Comparison of ENCODE assay signal across 16 cellular contexts in the genomic region with DNA sequence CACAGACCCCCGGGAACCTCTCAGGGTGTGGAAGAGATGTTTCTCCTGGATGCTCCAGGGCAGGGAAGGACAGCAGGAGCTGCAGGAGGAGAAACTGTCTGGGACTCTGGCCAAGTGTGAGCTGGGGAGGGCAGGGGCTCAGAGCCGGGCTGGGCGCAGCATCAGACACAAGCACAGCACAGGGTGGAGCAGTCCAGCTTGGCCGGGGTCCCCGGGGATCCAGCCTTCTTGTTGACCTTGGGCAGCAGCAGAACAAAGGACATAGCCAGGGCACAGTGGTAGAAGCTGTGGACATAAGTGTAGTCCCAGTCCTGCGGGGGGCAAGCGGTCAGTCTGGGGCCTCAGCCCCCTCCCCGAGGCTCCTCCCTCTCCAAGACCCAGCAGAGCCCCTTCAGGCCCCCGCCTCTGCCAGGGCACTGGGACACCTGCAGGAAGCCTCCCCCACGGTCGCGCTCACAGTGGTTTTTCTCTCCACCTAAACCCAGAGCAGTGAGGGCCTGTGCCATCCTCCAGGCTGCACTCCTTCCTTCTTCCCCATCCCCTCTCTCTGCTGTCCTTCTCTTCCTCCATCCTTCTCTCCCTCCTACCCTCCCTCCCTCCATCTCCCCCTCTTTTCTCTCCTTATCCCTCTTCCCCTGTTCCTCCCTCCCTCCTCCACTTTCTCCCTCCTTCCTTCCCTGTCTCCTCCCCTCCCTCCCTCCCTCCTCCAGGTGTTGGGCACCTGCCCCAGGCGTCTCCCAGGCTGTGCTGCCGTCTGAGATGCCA. TPM values are rescaled to one million over a fixed set of nuclear protein-coding genes. Genes with fewer than 3 reads are reported as not detected.
DNase-seq lines count a peak whose midpoint lies in the region; ATAC-seq and TF ChIP-seq lines count a peak whose summit lies in the region.
"Had no signal": no experiment of that assay in that cellular context is flagged by ENCODE, and none has a peak within 500 bp of the region (broad histone marks: within the 10 kb centered on the region; RNA-seq: fewer than 3 reads in every experiment).

No MANE protein-coding gene starts in this region.

- no peaks in the 10 kb centered on the region for H3K9me3 ChIP-seq in Loucy (ENCODE audit: insufficient read depth, low read depth, low read length)
- no peaks in the 10 kb centered on the region for H3K9me3 ChIP-seq in heart left ventricle
- H3K9me3 ChIP-seq: Caco-2, spleen, thoracic aorta had no signal

- no peak for TF ChIP-seq POLR2A in heart left ventricle (IDR thresholded peaks at IDR 0.05)

- TF ChIP-seq CTCF in Loucy (conservative IDR thresholded peaks at IDR 0.05; ENCODE audit: low read length) (no peak), heart left ventricle (IDR thresholded peaks at IDR 0.05) (no peak)

- peaks cover 18% of the 10 kb centered on the region for H3K4me1 ChIP-seq in Loucy (ENCODE audit: insufficient read depth, low read length, poor library complexity, severe bottlenecking)
- peaks cover 0 to 27% (median 15%) of the 10 kb centered on the region in 12 donors for H3K4me1 ChIP-seq in heart left ventricle
- H3K4me1 ChIP-seq: Caco-2 had no signal

- no peaks in the 10 kb centered on the region for H3K9me2 ChIP-seq in Loucy (replicated peaks; ENCODE audit: low read depth, low read length)

- no peaks in the 10 kb centered on the region for H3K36me3 ChIP-seq in Loucy (ENCODE audit: insufficient read depth, low read length)
- H3K36me3 ChIP-seq in heart left ventricle = no peaks in the 10 kb centered on the region
- H3K36me3 ChIP-seq: spleen, thoracic aorta, WERI-Rb-1 had no signal

- no peaks in the 10 kb centered on the region for H4K20me1 ChIP-seq in Loucy (ENCODE audit: insufficient read depth, low read length, poor library complexity, severe bottlenecking)

- H3K4me3 ChIP-seq in Loucy (ENCODE audit: low read length, poor library complexity, severe bottlenecking) (no peak overlapping the region), heart left ventricle (no peak overlapping the region)
- H3K4me3 ChIP-seq: spleen had no signal

- H2AFZ ChIP-seq in Loucy (ENCODE audit: low read length) = no peak overlapping the region

- 35 to 45% (median 40%) methylated on average over 11 to 14 of the region's 14 CpGs for WGBS in heart left ventricle, 4 donors

- no peaks in the 10 kb centered on the region for H3K79me2 ChIP-seq in Loucy (ENCODE audit: insufficient read depth, low read length)

- intact Hi-C loops in heart left ventricle (cut with DNase I) = no loop called here

- no peak overlapping the region for H3K4me2 ChIP-seq in Loucy (ENCODE audit: low read depth, low read length, poor library complexity, severe bottlenecking)

- DNase-seq in NCI-H69 (lab: John Stamatoyannopoulos, UW) (peak; percentile 95), heart left ventricle (peak; percentile 54 to 91 (median 68)), substantia nigra (lab: John Stamatoyannopoulos, UW) (peak in 39 of 49 donors; percentile 13 to 85 (median 57))
- DNase-seq in activated effector memory CD4-positive, alpha-beta T cell treated with Interleukin-2 at 50 U/mL for 16 hours = no peak
- no peak for DNase-seq in stimulated activated CD4-positive, alpha-beta T cell treated with anti-CD3 and anti-CD28 coated beads, Interleukin-2, amount 100 ng/mL, for 24 hours
- DNase-seq: activated T-cell treated with anti-CD3 and anti-CD28 coated beads for 4 hours, Caco-2, NCI-H526 treated with DMSO at 0.1 percent for 48 hours, spleen, WERI-Rb-1 had no signal

- ATAC-seq in heart left ventricle = peak; percentile 53 to 71 (median 64)
- no peak for ATAC-seq in GM19455 (IDR thresholded peaks at IDR 0.05; ENCODE audit: unreplicated experiment)
- ATAC-seq: left lobe of liver had no signal

- H3K27ac ChIP-seq in heart left ventricle = no peak overlapping the region
- peak overlapping the region; percentile 79 for H3K27ac ChIP-seq in substantia nigra (ENCODE audit: low read depth, low read length, poor library complexity, severe bottlenecking)
- H3K27ac ChIP-seq: thoracic aorta, WERI-Rb-1 had no signal

- H3F3A ChIP-seq in Loucy (ENCODE audit: low read depth) = no peaks in the 10 kb centered on the region

- H3K27me3 ChIP-seq in Loucy (ENCODE audit: insufficient read depth, low read length, poor library complexity, severe bottlenecking) (no peaks in the 10 kb centered on the region), heart left ventricle (no peaks in the 10 kb centered on the region)

- H3K9ac ChIP-seq in Loucy (ENCODE audit: low read depth, low read length, poor library complexity, severe bottlenecking) = peak overlapping the region; percentile 27

RNA-seq across cellular contexts. Expression of a gene that starts 10.1 kb away (rescaled TPM):
- total RNA-seq in heart left ventricle = not detected
- polyA plus RNA-seq in heart left ventricle = not detected
- total RNA-seq: Caco-2, left lobe of liver, SK-MEL-5, spleen, thoracic aorta had no signal
- polyA plus RNA-seq: adipose tissue, spleen had no signal

RNA-seq across cellular contexts. Expression of a gene that starts 19.8 kb away (rescaled TPM):
- total RNA-seq in heart left ventricle = 1 to 10 TPM; 2.3 to 5.1 (median 4.2) TPM
- polyA plus RNA-seq in heart left ventricle = 1 to 10 TPM; 2.3 to 3.5 TPM

RNA-seq across cellular contexts. Expression of a gene that starts 35.8 kb away (rescaled TPM):
- total RNA-seq in heart left ventricle = 10 to 100 TPM in 1 of 9 donors, 1 to 10 TPM in 8; 1.8 to 10.4 (median 3.2) TPM
- 1 to 10 TPM; 2.7 to 4.9 TPM for polyA plus RNA-seq in heart left ventricle

RNA-seq across cellular contexts. Expression of a gene that starts 54.9 kb away (rescaled TPM):
- 10 to 100 TPM in 7 of 9 donors, 1 to 10 TPM in 2; 8.0 to 15.3 (median 11.6) TPM for total RNA-seq in heart left ventricle
- polyA plus RNA-seq in heart left ventricle = 10 to 100 TPM; 10.9 to 21.9 TPM

Comparison
In these comparisons a context has a peak if more than half of its experiments do, and no peak if none do; other contexts are left out.
1. DNase-seq: peak in NCI-H69 (single experiment), heart left ventricle (5 of 5) and substantia nigra (39 of 49); none in activated effector memory CD4-positive, alpha-beta T cell treated with Interleukin-2 at 50 U/mL for 16 hours (single experiment) and stimulated activated CD4-positive, alpha-beta T cell treated with anti-CD3 and anti-CD28 coated beads, Interleukin-2, amount 100 ng/mL, for 24 hours (0 of 2).